ENCODE assay signal across 8 cellular contexts in genomic region chr4:15703439-15703838, GRCh38. TPM values are rescaled to one million over a fixed set of nuclear protein-coding genes. Genes with fewer than 3 reads are reported as not detected.
A peak's percentile ranks its signal among the peaks of the same experiment; 100 is the strongest.
DNase-seq lines count a peak whose midpoint lies in the region; ATAC-seq and TF ChIP-seq lines count a peak whose summit lies in the region.

No MANE protein-coding gene starts in this region.

- TF ChIP-seq CTCF in CD14-positive monocyte (IDR thresholded peaks at IDR 0.05) (no peak), WTC11 (IDR thresholded peaks at IDR 0.05) (no peak), fibroblast of mammary gland (conservative IDR thresholded peaks at IDR 0.05; ENCODE audit: control insufficient read depth, insufficient read depth, low read depth, low read length) (no peak), sigmoid colon (IDR thresholded peaks at IDR 0.05) (no peak)

- H3K9me3 Mint-ChIP-seq in CD14-positive monocyte (peaks cover 0 to 14% (median 4%) of the 10 kb centered on the region in 7 donors), WTC11 (peaks cover 14% of the 10 kb centered on the region)

- H3K27me3 Mint-ChIP-seq in CD14-positive monocyte (ENCODE audit: low read depth in 3 of 3) (peaks cover 0 to 1% (median 1%) of the 10 kb centered on the region in 3 donors), WTC11 (ENCODE audit: low read depth) (peaks cover 25% of the 10 kb centered on the region)

- POLR2A ChIA-PET in WTC11 (lab: Charles Lee), result no interaction called here

- H3K27me3 ChIP-seq in sigmoid colon, result no peaks in the 10 kb centered on the region

- H3K4me1 Mint-ChIP-seq in CD14-positive monocyte, result peaks cover 83% of the 10 kb centered on the region
- peaks cover 33% of the 10 kb centered on the region for H3K4me1 Mint-ChIP-seq in WTC11

- peak overlapping the region; percentile 58 for H3K4me3 ChIP-seq in fibroblast of mammary gland (ENCODE audit: control insufficient read depth, low read depth, low read length)
- H3K4me3 ChIP-seq in sigmoid colon, result peak overlapping the region; percentile 48 to 58 (median 52)

- H3K36me3 ChIP-seq in sigmoid colon, result no peaks in the 10 kb centered on the region

- H3K27ac Mint-ChIP-seq in CD14-positive monocyte (peak overlapping the region; percentile 91 to 96 (median 94)), WTC11 (no peak overlapping the region)

- CTCF ChIA-PET in WTC11 (lab: Charles Lee), result no interaction called here

- 87 to 93% methylated on average over 11 of the region's 11 CpGs for WGBS in sigmoid colon, 2 donors

- intact Hi-C loops in CD14-positive monocyte (cut with micrococcal nuclease) (loop anchor here in 1 of 2 donors (5.0 to 10.0 kb wide), 2 partner anchors 51 to 699 kb away; partner anchors contain the start of gene CPEB2), sigmoid colon (cut with DNase I) (no loop called here)

- DNase-seq in CD14-positive monocyte (ENCODE audit: low spot score) (no peak), WTC11 (ENCODE audit: low spot score) (no peak), fibroblast of mammary gland (ENCODE audit: low read depth) (no peak), sigmoid colon (no peak), cortex of kidney (lab: John Stamatoyannopoulos, UW) (no peak)
- no peak for DNase-seq in stimulated activated CD4-positive, alpha-beta T cell treated with anti-CD3 and anti-CD28 coated beads, Interleukin-1b, Interleukin-23, amount 100 ng/mL, for 48 hours

- H3K36me3 Mint-ChIP-seq in CD14-positive monocyte (peaks cover 34 to 46% of the 10 kb centered on the region in 2 donors), WTC11 (peaks cover 8% of the 10 kb centered on the region)

- H3K9me3 ChIP-seq in sigmoid colon, result no peaks in the 10 kb centered on the region

- no peak for TF ChIP-seq EP300 in sigmoid colon (IDR thresholded peaks at IDR 0.05)

- H3K27ac ChIP-seq in sigmoid colon, result peak overlapping the region; percentile 22 to 69 (median 62)

- no peak for TF ChIP-seq POLR2A in sigmoid colon (IDR thresholded peaks at IDR 0.05)

- ATAC-seq in WTC11, result no peak
- no peak for ATAC-seq in HG02571 (IDR thresholded peaks at IDR 0.05; ENCODE audit: unreplicated experiment)
- ATAC-seq in HG03469 (IDR thresholded peaks at IDR 0.05; ENCODE audit: unreplicated experiment), result no peak

- peak overlapping the region; percentile 87 to 97 for H3K4me3 Mint-ChIP-seq in CD14-positive monocyte
- peak overlapping the region; percentile 63 for H3K4me3 Mint-ChIP-seq in WTC11

- H3K4me1 ChIP-seq in sigmoid colon, result peaks cover 0 to 7% (median 6%) of the 10 kb centered on the region in 4 donors

TF ChIP-seq in WTC11, 78 proteins besides CTCF, POLR2A, EP300 and RAD21 (continues in another document):
- TF ChIP-seq AR (CRISPR knock-in tag; IDR thresholded peaks at IDR 0.05) (no peak), ZSCAN18 (CRISPR knock-in tag; IDR thresholded peaks at IDR 0.05) (no peak), IRF1 (CRISPR knock-in tag; IDR thresholded peaks at IDR 0.05) (no peak), USF2 (CRISPR knock-in tag; IDR thresholded peaks at IDR 0.05) (no peak), E2F4 (CRISPR knock-in tag; IDR thresholded peaks at IDR 0.05; ENCODE audit: borderline replicate concordance, low read depth) (no peak), GTF2I (CRISPR knock-in tag; conservative IDR thresholded peaks at IDR 0.05) (no peak)

RNA-seq across cellular contexts. Expression of gene BST1, which starts 0.6 kb away (rescaled TPM):
- 100 to 1,000 TPM; 266 to 297 TPM for polyA plus RNA-seq in CD14-positive monocyte
- 1.1 to 1.9 TPM (median 1.4 TPM) in 3 replicates for total RNA-seq in WTC11 (2021)
- 10 to 100 TPM in 1 of 4 donors, 1 to 10 TPM in 3; 5.3 to 11.8 (median 6.6) TPM for total RNA-seq in sigmoid colon
- 1 to 10 TPM; 4.8 to 7.4 (median 5.3) TPM for polyA plus RNA-seq in sigmoid colon

RNA-seq across cellular contexts. Expression of gene FAM200B, which starts 21.8 kb away (rescaled TPM):
- polyA plus RNA-seq in CD14-positive monocyte (100 to 1,000 TPM; 151 to 169 TPM), sigmoid colon (100 to 1,000 TPM in 1 of 3 donors, 10 to 100 TPM in 2; 36.4 to 101 (median 88.9) TPM)
- total RNA-seq in WTC11 (2021) (22.9 to 28.4 TPM (median 25.8 TPM) in 3 replicates), sigmoid colon (100 to 1,000 TPM in 1 of 4 donors, 10 to 100 TPM in 3; 45.1 to 105 (median 72.2) TPM)

RNA-seq across cellular contexts. Expression of gene FBXL5, which starts 48.3 kb away (rescaled TPM):
- polyA plus RNA-seq in CD14-positive monocyte (100 to 1,000 TPM; 484 to 518 TPM), sigmoid colon (10 to 100 TPM; 32.9 to 48.0 (median 37.0) TPM)
- total RNA-seq in WTC11 (2021) (57.0 to 69.6 TPM (median 61.9 TPM) in 3 replicates), sigmoid colon (100 to 1,000 TPM; 134 to 271 (median 202) TPM)
